In genomic region chr4:54315561-54315960, GRCh38 we compare ENCODE assay signal across 10 cellular contexts.
DNase-seq lines count a peak whose midpoint lies in the region; ATAC-seq and TF ChIP-seq lines count a peak whose summit lies in the region.
"Had no signal": no experiment of that assay in that cellular context is flagged by ENCODE, and none has a peak within 500 bp of the region (broad histone marks: within the 10 kb centered on the region; RNA-seq: fewer than 3 reads in every experiment).

No MANE protein-coding gene starts in this region.

- TF ChIP-seq CTCF in left ventricle myocardium inferior (IDR thresholded peaks at IDR 0.05; ENCODE audit: borderline replicate concordance) = no peak
- no peak for TF ChIP-seq CTCF in coronary artery (IDR thresholded peaks at IDR 0.05)

- intact Hi-C loops in activated CD4-positive, alpha-beta T cell treated with anti-CD3 and anti-CD28 coated beads, Interleukin-2, amount 10 ng/mL, durations not matched to agents 24 days and 14 days (cut with micrococcal nuclease) = loop anchor here (1.0 to 5.0 kb wide), 3 partner anchors 40 to 342 kb away; partner anchors contain the start of gene KIT
- intact Hi-C loops in naive thymus-derived CD4-positive, alpha-beta T cell (cut with micrococcal nuclease) = loop anchor here (5.0 kb wide), 2 partner anchors 627 to 1007 kb away; no protein-coding TSS in a partner anchor
- intact Hi-C loops in left ventricle myocardium inferior (cut with micrococcal nuclease) = loop anchor here (5.0 to 10.0 kb wide), 2 partner anchors 127 to 649 kb away; no protein-coding TSS in a partner anchor

- no peaks in the 10 kb centered on the region for H3K9me3 ChIP-seq in naive thymus-derived CD4-positive, alpha-beta T cell (ENCODE audit: control insufficient read depth in 2 of 3, low read length in 3 of 3)
- H3K9me3 ChIP-seq in left ventricle myocardium inferior (replicated peaks) = no peaks in the 10 kb centered on the region

- CTCF ChIA-PET in naive thymus-derived CD4-positive, alpha-beta T cell (lab: Charles Lee) = interaction anchor here (0.5 to 1.8 kb wide), 2 partner anchors 124 to 645 kb away, joined by 3 to 8 read pairs; no protein-coding TSS in a partner anchor

- H3K36me3 Mint-ChIP-seq in activated CD4-positive, alpha-beta T cell treated with anti-CD3 and anti-CD28 coated beads, Interleukin-2, amount 10 ng/mL, durations not matched to agents 24 days and 14 days (ENCODE audit: low read depth) = peaks cover 2% of the 10 kb centered on the region
- peaks cover 0 to 16% (median 0%) of the 10 kb centered on the region in 5 donors for H3K36me3 Mint-ChIP-seq in naive thymus-derived CD4-positive, alpha-beta T cell

- H3K9me3 Mint-ChIP-seq in activated CD4-positive, alpha-beta T cell treated with anti-CD3 and anti-CD28 coated beads, Interleukin-2, amount 10 ng/mL, durations not matched to agents 24 days and 14 days = peaks cover 9% of the 10 kb centered on the region
- peaks cover 0 to 13% (median 0%) of the 10 kb centered on the region in 11 donors for H3K9me3 Mint-ChIP-seq in naive thymus-derived CD4-positive, alpha-beta T cell

- H3K4me3 ChIP-seq in naive thymus-derived CD4-positive, alpha-beta T cell (ENCODE audit: low read length) = no peak overlapping the region
- H3K4me3 ChIP-seq in left ventricle myocardium inferior (no peak overlapping the region), coronary artery (no peak overlapping the region)
- H3K4me3 ChIP-seq: lung had no signal

- peaks cover 5% of the 10 kb centered on the region for H3K27me3 Mint-ChIP-seq in activated CD4-positive, alpha-beta T cell treated with anti-CD3 and anti-CD28 coated beads, Interleukin-2, amount 10 ng/mL, durations not matched to agents 24 days and 14 days
- peaks cover 0 to 26% (median 16%) of the 10 kb centered on the region in 5 donors for H3K27me3 Mint-ChIP-seq in naive thymus-derived CD4-positive, alpha-beta T cell

- H3K27me3 ChIP-seq in naive thymus-derived CD4-positive, alpha-beta T cell (ENCODE audit: control insufficient read depth in 2 of 2, insufficient read depth in 2 of 2, low read length in 2 of 2) = no peaks in the 10 kb centered on the region
- H3K27me3 ChIP-seq in left ventricle myocardium inferior (ENCODE audit: low read depth) = no peaks in the 10 kb centered on the region

- H3K36me3 ChIP-seq in naive thymus-derived CD4-positive, alpha-beta T cell (ENCODE audit: control insufficient read depth in 2 of 3, insufficient read depth in 3 of 3, low read length in 3 of 3) = no peaks in the 10 kb centered on the region
- no peaks in the 10 kb centered on the region for H3K36me3 ChIP-seq in left ventricle myocardium inferior

- H3K4me1 Mint-ChIP-seq in activated CD4-positive, alpha-beta T cell treated with anti-CD3 and anti-CD28 coated beads, Interleukin-2, amount 10 ng/mL, durations not matched to agents 24 days and 14 days = peaks cover 30% of the 10 kb centered on the region
- peaks cover 0 to 35% (median 0%) of the 10 kb centered on the region in 7 donors for H3K4me1 Mint-ChIP-seq in naive thymus-derived CD4-positive, alpha-beta T cell

- H3K27ac ChIP-seq in naive thymus-derived CD4-positive, alpha-beta T cell (ENCODE audit: low read depth, low read length) = no peak overlapping the region
- no peak overlapping the region for H3K27ac ChIP-seq in left ventricle myocardium inferior (replicated peaks)
- H3K27ac ChIP-seq in coronary artery = no peak overlapping the region

- ATAC-seq in GM21825 (IDR thresholded peaks at IDR 0.05; ENCODE audit: unreplicated experiment) (peak; percentile 97), HG03558 (IDR thresholded peaks at IDR 0.05; ENCODE audit: extremely low read depth, unreplicated experiment) (peak; percentile 98)
- peak; percentile 26 for ATAC-seq in naive thymus-derived CD4-positive, alpha-beta T cell

- DNase-seq in activated CD4-positive, alpha-beta T cell treated with anti-CD3 and anti-CD28 coated beads, Interleukin-2, amount 10 ng/mL, durations not matched to agents 24 days and 14 days = peak; percentile 68
- DNase-seq in activated CD4-positive, alpha-beta T cell treated with anti-CD3 and anti-CD28 coated beads for 4 hours = no peak
- no peak for DNase-seq in naive thymus-derived CD4-positive, alpha-beta T cell
- DNase-seq in left ventricle myocardium inferior (no peak), NK-92 (lab: John Stamatoyannopoulos, UW; ENCODE audit: unreplicated experiment) (no peak), coronary artery (ENCODE audit: low spot score) (no peak)
- DNase-seq: NCI-H82 had no signal

- H3K27ac Mint-ChIP-seq in activated CD4-positive, alpha-beta T cell treated with anti-CD3 and anti-CD28 coated beads, Interleukin-2, amount 10 ng/mL, durations not matched to agents 24 days and 14 days = peak overlapping the region; percentile 51
- peak overlapping the region in 1 of 9 donors; percentile 82 for H3K27ac Mint-ChIP-seq in naive thymus-derived CD4-positive, alpha-beta T cell

- H3K4me3 Mint-ChIP-seq in activated CD4-positive, alpha-beta T cell treated with anti-CD3 and anti-CD28 coated beads, Interleukin-2, amount 10 ng/mL, durations not matched to agents 24 days and 14 days = peak overlapping the region; percentile 38
- H3K4me3 Mint-ChIP-seq in naive thymus-derived CD4-positive, alpha-beta T cell = peak overlapping the region in 1 of 10 donors; percentile 61

- POLR2A ChIA-PET in naive thymus-derived CD4-positive, alpha-beta T cell (lab: Charles Lee) = no interaction called here

- no peaks in the 10 kb centered on the region for H3K4me1 ChIP-seq in naive thymus-derived CD4-positive, alpha-beta T cell (ENCODE audit: control insufficient read depth in 2 of 2, insufficient read depth in 2 of 2, low read length in 2 of 2)
- H3K4me1 ChIP-seq in left ventricle myocardium inferior = no peaks in the 10 kb centered on the region

Comparison
In these comparisons a context has a peak if more than half of its experiments do, and no peak if none do; other contexts are left out.
1. ATAC-seq: peak in every context shown above with its lines; median percentile 98 in HG03558; 97 in GM21825; 26 in naive thymus-derived CD4-positive, alpha-beta T cell.